1 cellular context compared by ENCODE assay signal in genomic region chr21:43659136-43660000, GRCh38.
TF ChIP-seq lines count a peak whose summit lies in the region.

HSF2BP (minus strand) TSS chr21:43659488; CDS start chr21:43658096, 1,392 bp downstream.
RRP1B (plus strand) TSS chr21:43659560; CDS start chr21:43659665, 105 bp downstream.

TF ChIP-seq in K562, 482 proteins besides CTCF, POLR2A, EP300 and RAD21 (continued from another document):
- no peak for TF ChIP-seq PATZ1 (CRISPR knock-in tag; IDR thresholded peaks at IDR 0.05; ENCODE audit: borderline replicate concordance)
- TF ChIP-seq RCOR1 (IDR thresholded peaks at IDR 0.05; ENCODE audit: borderline replicate concordance in 1 of 2, low read depth in 2 of 2, low read length in 2 of 2): no peak; a peak in 1 of 4 replicates
- peak; percentile 36; the same call in 1 of the 2 replicates for TF ChIP-seq TARDBP (IDR thresholded peaks at IDR 0.05)
- peak; percentile 95 for TF ChIP-seq GATAD2B (IDR thresholded peaks at IDR 0.05; ENCODE audit: borderline replicate concordance)
- no peak for TF ChIP-seq CREBBP (IDR thresholded peaks at IDR 0.05; ENCODE audit: low read depth, low read length)
- TF ChIP-seq NFE2 (IDR thresholded peaks at IDR 0.05; ENCODE audit: low read depth): no peak
- TF ChIP-seq POLR2G (IDR thresholded peaks at IDR 0.05; ENCODE audit: low read depth, low read length): peak; percentile 98
- TF ChIP-seq MYC (IDR thresholded peaks at IDR 0.05; ENCODE audit: low read depth, low read length): peak; percentile 99
- TF ChIP-seq MYC (CRISPR knock-in tag; IDR thresholded peaks at IDR 0.05; ENCODE audit: borderline replicate concordance, low read depth): peak; percentile 92
- TF ChIP-seq DEAF1 (CRISPR knock-in tag; IDR thresholded peaks at IDR 0.05): no peak
- no peak for TF ChIP-seq MCM3 (IDR thresholded peaks at IDR 0.05)
- TF ChIP-seq CHD2 (IDR thresholded peaks at IDR 0.05; ENCODE audit: low read depth, low read length): peak; percentile 13; the same call in 1 of the 2 replicates
- no peak for TF ChIP-seq ZFP1 (CRISPR knock-in tag; IDR thresholded peaks at IDR 0.05)
- TF ChIP-seq ZNF282 (CRISPR knock-in tag; IDR thresholded peaks at IDR 0.05): peak; percentile 97; the same call in 1 of the 2 replicates
- no peak for TF ChIP-seq SETDB1 (IDR thresholded peaks at IDR 0.05; ENCODE audit: low read length)
- TF ChIP-seq MCM2 (IDR thresholded peaks at IDR 0.05; ENCODE audit: low read depth): no peak
- TF ChIP-seq THAP7 (CRISPR knock-in tag; IDR thresholded peaks at IDR 0.05): peak; percentile 77; the same call in 1 of the 2 replicates
- no peak for TF ChIP-seq ZNF778 (CRISPR knock-in tag; IDR thresholded peaks at IDR 0.05)
- TF ChIP-seq TBL1XR1 (IDR thresholded peaks at IDR 0.05; ENCODE audit: low read length in 2 of 2): peak; percentile 61 to 72; a peak in 2 of 4 replicates
- TF ChIP-seq MTA1 (IDR thresholded peaks at IDR 0.05; ENCODE audit: borderline replicate concordance): peak; percentile 95
- peak; percentile 100 for TF ChIP-seq KAT7 (CRISPR knock-in tag; IDR thresholded peaks at IDR 0.05; ENCODE audit: borderline replicate concordance)
- no peak for TF ChIP-seq CGGBP1 (CRISPR knock-in tag; IDR thresholded peaks at IDR 0.05)
- peak; percentile 83 for TF ChIP-seq CCNT2 (IDR thresholded peaks at IDR 0.05; ENCODE audit: borderline replicate concordance, extremely low read depth, insufficient read length, low read depth, low read length)
TF ChIP-seq in K562: peak in this region for 208.
